In the genomic region with DNA sequence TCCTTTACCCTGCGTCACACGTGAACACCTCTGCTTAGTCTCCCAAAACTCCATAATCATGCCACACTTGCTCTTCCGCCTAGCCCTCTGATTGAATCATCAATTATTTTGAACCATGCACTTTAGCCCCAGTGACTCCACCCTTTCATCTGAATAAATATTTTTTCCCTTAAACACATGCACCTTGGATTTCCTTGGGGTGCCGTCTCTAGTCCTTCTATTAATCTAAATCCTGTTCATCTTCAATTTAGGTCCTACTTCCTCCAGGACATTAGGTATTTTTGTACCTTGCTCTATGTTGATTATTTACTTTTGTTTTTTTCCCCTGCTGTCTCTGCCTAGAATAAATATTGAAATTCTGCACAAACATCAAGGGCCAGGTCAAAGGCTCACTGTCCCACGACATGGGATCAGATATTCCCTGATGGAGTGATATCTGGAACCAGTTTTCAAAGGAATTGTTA, we compare ENCODE assay signal across 1 cellular context.
TF ChIP-seq lines count a peak whose summit lies in the region.

No MANE protein-coding gene starts in this region.

TF ChIP-seq in HepG2, 621 proteins besides CTCF, POLR2A, EP300 and RAD21 (continued from another document and continues in another):
- TF ChIP-seq, protein P1, sequence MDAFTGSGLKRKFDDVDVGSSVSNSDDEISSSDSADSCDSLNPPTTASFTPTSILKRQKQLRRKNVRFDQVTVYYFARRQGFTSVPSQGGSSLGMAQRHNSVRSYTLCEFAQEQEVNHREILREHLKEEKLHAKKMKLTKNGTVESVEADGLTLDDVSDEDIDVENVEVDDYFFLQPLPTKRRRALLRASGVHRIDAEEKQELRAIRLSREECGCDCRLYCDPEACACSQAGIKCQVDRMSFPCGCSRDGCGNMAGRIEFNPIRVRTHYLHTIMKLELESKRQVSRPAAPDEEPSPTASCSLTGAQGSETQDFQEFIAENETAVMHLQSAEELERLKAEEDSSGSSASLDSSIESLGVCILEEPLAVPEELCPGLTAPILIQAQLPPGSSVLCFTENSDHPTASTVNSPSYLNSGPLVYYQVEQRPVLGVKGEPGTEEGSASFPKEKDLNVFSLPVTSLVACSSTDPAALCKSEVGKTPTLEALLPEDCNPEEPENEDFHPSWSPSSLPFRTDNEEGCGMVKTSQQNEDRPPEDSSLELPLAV (CRISPR knock-in tag; conservative IDR thresholded peaks at IDR 0.05; ENCODE audit: low read depth) = no peak
- TF ChIP-seq ZNF282 (IDR thresholded peaks at IDR 0.05; ENCODE audit: partially characterized antibody) (no peak), SUZ12 (IDR thresholded peaks at IDR 0.05; ENCODE audit: low read depth, low read length) (no peak), MTA3 (CRISPR knock-in tag; IDR thresholded peaks at IDR 0.05) (no peak), ZNF180 (CRISPR knock-in tag; IDR thresholded peaks at IDR 0.05; ENCODE audit: borderline replicate concordance, low read depth) (no peak), ZNF3 (CRISPR knock-in tag; IDR thresholded peaks at IDR 0.05) (no peak), CEBPG (CRISPR knock-in tag; IDR thresholded peaks at IDR 0.05) (0 out of 2 replicates have a peak, but pooled peaks have one; percentile 3), SMAD1 (CRISPR knock-in tag; IDR thresholded peaks at IDR 0.05; ENCODE audit: borderline replicate concordance, low read depth) (no peak), ZNF768 (CRISPR knock-in tag; IDR thresholded peaks at IDR 0.05) (no peak), ZNF446 (CRISPR knock-in tag; IDR thresholded peaks at IDR 0.05) (no peak), NCOA1 (CRISPR knock-in tag; IDR thresholded peaks at IDR 0.05) (no peak), ZNF598 (CRISPR knock-in tag; IDR thresholded peaks at IDR 0.05; ENCODE audit: borderline replicate concordance) (no peak), ZNF75D (CRISPR knock-in tag; IDR thresholded peaks at IDR 0.05; ENCODE audit: borderline replicate concordance) (no peak), HNRNPK (IDR thresholded peaks at IDR 0.05; ENCODE audit: low read depth, low read length, poor library complexity, severe bottlenecking) (no peak), RFX5 (IDR thresholded peaks at IDR 0.05; ENCODE audit: low read depth, low read length) (no peak), ZIK1 (CRISPR knock-in tag; IDR thresholded peaks at IDR 0.05; ENCODE audit: borderline replicate concordance, low read depth) (no peak), JDP2 (CRISPR knock-in tag; IDR thresholded peaks at IDR 0.05; ENCODE audit: borderline replicate concordance) (no peak), MEIS1 (CRISPR knock-in tag; IDR thresholded peaks at IDR 0.05; ENCODE audit: borderline replicate concordance) (no peak), MATR3 (CRISPR knock-in tag; IDR thresholded peaks at IDR 0.05) (no peak), ZSCAN21 (CRISPR knock-in tag; IDR thresholded peaks at IDR 0.05; ENCODE audit: borderline replicate concordance) (no peak), HMGA1 (CRISPR knock-in tag; conservative IDR thresholded peaks at IDR 0.05) (no peak), ZMYM3 (CRISPR knock-in tag; IDR thresholded peaks at IDR 0.05) (no peak), ZNF30 (CRISPR knock-in tag; IDR thresholded peaks at IDR 0.05) (no peak), YY1 (IDR thresholded peaks at IDR 0.05; ENCODE audit: insufficient read depth, insufficient replicate concordance, low read depth, low read length) (no peak), ZNF761 (CRISPR knock-in tag; conservative IDR thresholded peaks at IDR 0.05) (no peak), HOXD1 (CRISPR knock-in tag; IDR thresholded peaks at IDR 0.05) (no peak), ZNF331 (CRISPR knock-in tag; IDR thresholded peaks at IDR 0.05) (peak; percentile 20; the same call in 1 of the 2 replicates), ZNF672 (CRISPR knock-in tag; IDR thresholded peaks at IDR 0.05) (no peak), HNF4A (CRISPR knock-in tag; IDR thresholded peaks at IDR 0.05) (peak; percentile 91), PHB2 (IDR thresholded peaks at IDR 0.05; ENCODE audit: partially characterized antibody) (no peak), SIN3B (IDR thresholded peaks at IDR 0.05; ENCODE audit: low read length) (no peak), ATF7 (IDR thresholded peaks at IDR 0.05) (no peak), ATF7 (CRISPR knock-in tag; IDR thresholded peaks at IDR 0.05) (no peak), HNRNPH1 (optimal IDR thresholded peaks at IDR 0.05; ENCODE audit: low read depth, low read length) (no peak), STAG1 (CRISPR knock-in tag; IDR thresholded peaks at IDR 0.05) (no peak)
- TF ChIP-seq, protein P2, sequence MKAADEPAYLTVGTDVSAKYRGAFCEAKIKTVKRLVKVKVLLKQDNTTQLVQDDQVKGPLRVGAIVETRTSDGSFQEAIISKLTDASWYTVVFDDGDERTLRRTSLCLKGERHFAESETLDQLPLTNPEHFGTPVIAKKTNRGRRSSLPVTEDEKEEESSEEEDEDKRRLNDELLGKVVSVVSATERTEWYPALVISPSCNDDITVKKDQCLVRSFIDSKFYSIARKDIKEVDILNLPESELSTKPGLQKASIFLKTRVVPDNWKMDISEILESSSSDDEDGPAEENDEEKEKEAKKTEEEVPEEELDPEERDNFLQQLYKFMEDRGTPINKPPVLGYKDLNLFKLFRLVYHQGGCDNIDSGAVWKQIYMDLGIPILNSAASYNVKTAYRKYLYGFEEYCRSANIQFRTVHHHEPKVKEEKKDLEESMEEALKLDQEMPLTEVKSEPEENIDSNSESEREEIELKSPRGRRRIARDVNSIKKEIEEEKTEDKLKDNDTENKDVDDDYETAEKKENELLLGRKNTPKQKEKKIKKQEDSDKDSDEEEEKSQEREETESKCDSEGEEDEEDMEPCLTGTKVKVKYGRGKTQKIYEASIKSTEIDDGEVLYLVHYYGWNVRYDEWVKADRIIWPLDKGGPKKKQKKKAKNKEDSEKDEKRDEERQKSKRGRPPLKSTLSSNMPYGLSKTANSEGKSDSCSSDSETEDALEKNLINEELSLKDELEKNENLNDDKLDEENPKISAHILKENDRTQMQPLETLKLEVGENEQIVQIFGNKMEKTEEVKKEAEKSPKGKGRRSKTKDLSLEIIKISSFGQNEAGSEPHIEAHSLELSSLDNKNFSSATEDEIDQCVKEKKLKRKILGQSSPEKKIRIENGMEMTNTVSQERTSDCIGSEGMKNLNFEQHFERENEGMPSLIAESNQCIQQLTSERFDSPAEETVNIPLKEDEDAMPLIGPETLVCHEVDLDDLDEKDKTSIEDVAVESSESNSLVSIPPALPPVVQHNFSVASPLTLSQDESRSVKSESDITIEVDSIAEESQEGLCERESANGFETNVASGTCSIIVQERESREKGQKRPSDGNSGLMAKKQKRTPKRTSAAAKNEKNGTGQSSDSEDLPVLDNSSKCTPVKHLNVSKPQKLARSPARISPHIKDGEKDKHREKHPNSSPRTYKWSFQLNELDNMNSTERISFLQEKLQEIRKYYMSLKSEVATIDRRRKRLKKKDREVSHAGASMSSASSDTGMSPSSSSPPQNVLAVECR (CRISPR knock-in tag; IDR thresholded peaks at IDR 0.05; ENCODE audit: borderline replicate concordance) = no peak; the same call in 1 of the 2 replicates
- TF ChIP-seq, protein P3, sequence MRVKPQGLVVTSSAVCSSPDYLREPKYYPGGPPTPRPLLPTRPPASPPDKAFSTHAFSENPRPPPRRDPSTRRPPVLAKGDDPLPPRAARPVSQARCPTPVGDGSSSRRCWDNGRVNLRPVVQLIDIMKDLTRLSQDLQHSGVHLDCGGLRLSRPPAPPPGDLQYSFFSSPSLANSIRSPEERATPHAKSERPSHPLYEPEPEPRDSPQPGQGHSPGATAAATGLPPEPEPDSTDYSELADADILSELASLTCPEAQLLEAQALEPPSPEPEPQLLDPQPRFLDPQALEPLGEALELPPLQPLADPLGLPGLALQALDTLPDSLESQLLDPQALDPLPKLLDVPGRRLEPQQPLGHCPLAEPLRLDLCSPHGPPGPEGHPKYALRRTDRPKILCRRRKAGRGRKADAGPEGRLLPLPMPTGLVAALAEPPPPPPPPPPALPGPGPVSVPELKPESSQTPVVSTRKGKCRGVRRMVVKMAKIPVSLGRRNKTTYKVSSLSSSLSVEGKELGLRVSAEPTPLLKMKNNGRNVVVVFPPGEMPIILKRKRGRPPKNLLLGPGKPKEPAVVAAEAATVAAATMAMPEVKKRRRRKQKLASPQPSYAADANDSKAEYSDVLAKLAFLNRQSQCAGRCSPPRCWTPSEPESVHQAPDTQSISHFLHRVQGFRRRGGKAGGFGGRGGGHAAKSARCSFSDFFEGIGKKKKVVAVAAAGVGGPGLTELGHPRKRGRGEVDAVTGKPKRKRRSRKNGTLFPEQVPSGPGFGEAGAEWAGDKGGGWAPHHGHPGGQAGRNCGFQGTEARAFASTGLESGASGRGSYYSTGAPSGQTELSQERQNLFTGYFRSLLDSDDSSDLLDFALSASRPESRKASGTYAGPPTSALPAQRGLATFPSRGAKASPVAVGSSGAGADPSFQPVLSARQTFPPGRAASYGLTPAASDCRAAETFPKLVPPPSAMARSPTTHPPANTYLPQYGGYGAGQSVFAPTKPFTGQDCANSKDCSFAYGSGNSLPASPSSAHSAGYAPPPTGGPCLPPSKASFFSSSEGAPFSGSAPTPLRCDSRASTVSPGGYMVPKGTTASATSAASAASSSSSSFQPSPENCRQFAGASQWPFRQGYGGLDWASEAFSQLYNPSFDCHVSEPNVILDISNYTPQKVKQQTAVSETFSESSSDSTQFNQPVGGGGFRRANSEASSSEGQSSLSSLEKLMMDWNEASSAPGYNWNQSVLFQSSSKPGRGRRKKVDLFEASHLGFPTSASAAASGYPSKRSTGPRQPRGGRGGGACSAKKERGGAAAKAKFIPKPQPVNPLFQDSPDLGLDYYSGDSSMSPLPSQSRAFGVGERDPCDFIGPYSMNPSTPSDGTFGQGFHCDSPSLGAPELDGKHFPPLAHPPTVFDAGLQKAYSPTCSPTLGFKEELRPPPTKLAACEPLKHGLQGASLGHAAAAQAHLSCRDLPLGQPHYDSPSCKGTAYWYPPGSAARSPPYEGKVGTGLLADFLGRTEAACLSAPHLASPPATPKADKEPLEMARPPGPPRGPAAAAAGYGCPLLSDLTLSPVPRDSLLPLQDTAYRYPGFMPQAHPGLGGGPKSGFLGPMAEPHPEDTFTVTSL (CRISPR knock-in tag; IDR thresholded peaks at IDR 0.05; ENCODE audit: borderline replicate concordance) = peak; percentile 98; the same call in 1 of the 2 replicates
- TF ChIP-seq, protein P4, sequence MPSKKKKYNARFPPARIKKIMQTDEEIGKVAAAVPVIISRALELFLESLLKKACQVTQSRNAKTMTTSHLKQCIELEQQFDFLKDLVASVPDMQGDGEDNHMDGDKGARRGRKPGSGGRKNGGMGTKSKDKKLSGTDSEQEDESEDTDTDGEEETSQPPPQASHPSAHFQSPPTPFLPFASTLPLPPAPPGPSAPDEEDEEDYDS (CRISPR knock-in tag; IDR thresholded peaks at IDR 0.05) = 0 out of 2 replicates have a peak, but pooled peaks have one; percentile 11
- TF ChIP-seq, protein P5, sequence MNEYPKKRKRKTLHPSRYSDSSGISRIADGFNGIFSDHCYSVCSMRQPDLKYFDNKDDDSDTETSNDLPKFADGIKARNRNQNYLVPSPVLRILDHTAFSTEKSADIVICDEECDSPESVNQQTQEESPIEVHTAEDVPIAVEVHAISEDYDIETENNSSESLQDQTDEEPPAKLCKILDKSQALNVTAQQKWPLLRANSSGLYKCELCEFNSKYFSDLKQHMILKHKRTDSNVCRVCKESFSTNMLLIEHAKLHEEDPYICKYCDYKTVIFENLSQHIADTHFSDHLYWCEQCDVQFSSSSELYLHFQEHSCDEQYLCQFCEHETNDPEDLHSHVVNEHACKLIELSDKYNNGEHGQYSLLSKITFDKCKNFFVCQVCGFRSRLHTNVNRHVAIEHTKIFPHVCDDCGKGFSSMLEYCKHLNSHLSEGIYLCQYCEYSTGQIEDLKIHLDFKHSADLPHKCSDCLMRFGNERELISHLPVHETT (CRISPR knock-in tag; conservative IDR thresholded peaks at IDR 0.05) = no peak
- TF ChIP-seq, protein P6, sequence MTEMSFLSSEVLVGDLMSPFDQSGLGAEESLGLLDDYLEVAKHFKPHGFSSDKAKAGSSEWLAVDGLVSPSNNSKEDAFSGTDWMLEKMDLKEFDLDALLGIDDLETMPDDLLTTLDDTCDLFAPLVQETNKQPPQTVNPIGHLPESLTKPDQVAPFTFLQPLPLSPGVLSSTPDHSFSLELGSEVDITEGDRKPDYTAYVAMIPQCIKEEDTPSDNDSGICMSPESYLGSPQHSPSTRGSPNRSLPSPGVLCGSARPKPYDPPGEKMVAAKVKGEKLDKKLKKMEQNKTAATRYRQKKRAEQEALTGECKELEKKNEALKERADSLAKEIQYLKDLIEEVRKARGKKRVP (CRISPR knock-in tag; IDR thresholded peaks at IDR 0.05) = peak in 1 of 2 experiments; percentile 62; a peak in 1 of 4 replicates
- TF ChIP-seq, protein P7, sequence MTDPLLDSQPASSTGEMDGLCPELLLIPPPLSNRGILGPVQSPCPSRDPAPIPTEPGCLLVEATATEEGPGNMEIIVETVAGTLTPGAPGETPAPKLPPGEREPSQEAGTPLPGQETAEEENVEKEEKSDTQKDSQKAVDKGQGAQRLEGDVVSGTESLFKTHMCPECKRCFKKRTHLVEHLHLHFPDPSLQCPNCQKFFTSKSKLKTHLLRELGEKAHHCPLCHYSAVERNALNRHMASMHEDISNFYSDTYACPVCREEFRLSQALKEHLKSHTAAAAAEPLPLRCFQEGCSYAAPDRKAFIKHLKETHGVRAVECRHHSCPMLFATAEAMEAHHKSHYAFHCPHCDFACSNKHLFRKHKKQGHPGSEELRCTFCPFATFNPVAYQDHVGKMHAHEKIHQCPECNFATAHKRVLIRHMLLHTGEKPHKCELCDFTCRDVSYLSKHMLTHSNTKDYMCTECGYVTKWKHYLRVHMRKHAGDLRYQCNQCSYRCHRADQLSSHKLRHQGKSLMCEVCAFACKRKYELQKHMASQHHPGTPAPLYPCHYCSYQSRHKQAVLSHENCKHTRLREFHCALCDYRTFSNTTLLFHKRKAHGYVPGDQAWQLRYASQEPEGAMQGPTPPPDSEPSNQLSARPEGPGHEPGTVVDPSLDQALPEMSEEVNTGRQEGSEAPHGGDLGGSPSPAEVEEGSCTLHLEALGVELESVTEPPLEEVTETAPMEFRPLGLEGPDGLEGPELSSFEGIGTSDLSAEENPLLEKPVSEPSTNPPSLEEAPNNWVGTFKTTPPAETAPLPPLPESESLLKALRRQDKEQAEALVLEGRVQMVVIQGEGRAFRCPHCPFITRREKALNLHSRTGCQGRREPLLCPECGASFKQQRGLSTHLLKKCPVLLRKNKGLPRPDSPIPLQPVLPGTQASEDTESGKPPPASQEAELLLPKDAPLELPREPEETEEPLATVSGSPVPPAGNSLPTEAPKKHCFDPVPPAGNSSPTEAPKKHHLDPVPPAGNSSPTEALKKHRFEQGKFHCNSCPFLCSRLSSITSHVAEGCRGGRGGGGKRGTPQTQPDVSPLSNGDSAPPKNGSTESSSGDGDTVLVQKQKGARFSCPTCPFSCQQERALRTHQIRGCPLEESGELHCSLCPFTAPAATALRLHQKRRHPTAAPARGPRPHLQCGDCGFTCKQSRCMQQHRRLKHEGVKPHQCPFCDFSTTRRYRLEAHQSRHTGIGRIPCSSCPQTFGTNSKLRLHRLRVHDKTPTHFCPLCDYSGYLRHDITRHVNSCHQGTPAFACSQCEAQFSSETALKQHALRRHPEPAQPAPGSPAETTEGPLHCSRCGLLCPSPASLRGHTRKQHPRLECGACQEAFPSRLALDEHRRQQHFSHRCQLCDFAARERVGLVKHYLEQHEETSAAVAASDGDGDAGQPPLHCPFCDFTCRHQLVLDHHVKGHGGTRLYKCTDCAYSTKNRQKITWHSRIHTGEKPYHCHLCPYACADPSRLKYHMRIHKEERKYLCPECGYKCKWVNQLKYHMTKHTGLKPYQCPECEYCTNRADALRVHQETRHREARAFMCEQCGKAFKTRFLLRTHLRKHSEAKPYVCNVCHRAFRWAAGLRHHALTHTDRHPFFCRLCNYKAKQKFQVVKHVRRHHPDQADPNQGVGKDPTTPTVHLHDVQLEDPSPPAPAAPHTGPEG (CRISPR knock-in tag; IDR thresholded peaks at IDR 0.05) = no peak
